In genomic region chr13:43546260-43546659, GRCh38 we compare ENCODE assay signal across 16 cellular contexts.
DNase-seq lines count a peak whose midpoint lies in the region; FAIRE-seq and TF ChIP-seq lines count a peak whose summit lies in the region.
"Had no signal": no experiment of that assay in that cellular context is flagged by ENCODE, and none has a peak within 500 bp of the region (broad histone marks: within the 10 kb centered on the region; RNA-seq: fewer than 3 reads in every experiment).

No MANE protein-coding gene starts in this region.

- H3K4me1 ChIP-seq in adrenal gland (replicated peaks in 1 of 2): peaks cover 0 to 4% of the 10 kb centered on the region in 2 donors
- H3K4me1 ChIP-seq in kidney (ENCODE audit: control insufficient read depth in 1 of 2, insufficient read depth in 1 of 2, low read depth in 1 of 2, low read length in 2 of 2): peaks cover 0 to 5% of the 10 kb centered on the region in 2 donors
- peaks cover 23% of the 10 kb centered on the region for H3K4me1 ChIP-seq in endodermal cell (ENCODE audit: control insufficient read depth, insufficient read depth, low read length)
- peaks cover 4% of the 10 kb centered on the region for H3K4me1 ChIP-seq in MM.1S (ENCODE audit: low read length)
- H3K4me1 ChIP-seq: prostate gland had no signal

- H3K9ac ChIP-seq in kidney (ENCODE audit: low read length in 2 of 2): no peak overlapping the region
- no peak overlapping the region for H3K9ac ChIP-seq in endodermal cell (ENCODE audit: extremely low read depth, low read length, poor library complexity, severe bottlenecking)
- H3K9ac ChIP-seq in MM.1S (ENCODE audit: low read length): no peak overlapping the region

- peak; percentile 17 for DNase-seq in Ammon's horn (ENCODE audit: low spot score)
- DNase-seq in G401 (ENCODE audit: low spot score): peak; percentile 6
- peak in 4 of 7 donors; percentile 11 to 27 (median 15) for DNase-seq in adrenal gland
- peak; percentile 81 for DNase-seq in kidney
- no peak for DNase-seq in activated T-helper 2 cell treated with anti-CD3 and anti-CD28 coated beads, Interferon-gamma antibody, Interleukin-2, Interleukin-4, amounts not matched to agents 10 μg/mL and 5 μg/mL and 100 μg/mL, durations not matched to agents 14 hours and 24 hours and 36 hours (ENCODE audit: low spot score)
- no peak for DNase-seq in posterior cingulate gyrus
- no peak for DNase-seq in endodermal cell
- DNase-seq in MM.1S: no peak
- DNase-seq: activated CD8-positive, alpha-beta memory T cell treated with anti-CD3 and anti-CD28 coated beads, Interleukin-2, amount 50 U/mL, for 48 hours; activated naive CD4-positive, alpha-beta T cell treated with anti-CD3 and anti-CD28 coated beads, Interleukin-2, amount 10 ng/mL, durations not matched to agents 7 days and 5 days; glutamatergic neuron; PC-9 had no signal

- no peaks in the 10 kb centered on the region for H3K9me2 ChIP-seq in MM.1S (replicated peaks; ENCODE audit: insufficient read depth, low read length)

- no peaks in the 10 kb centered on the region for H3K27me3 ChIP-seq in adrenal gland
- peaks cover 36% of the 10 kb centered on the region for H3K27me3 ChIP-seq in endodermal cell (ENCODE audit: control insufficient read depth, insufficient read depth, low read length, poor library complexity, severe bottlenecking)
- H3K27me3 ChIP-seq in MM.1S (replicated peaks; ENCODE audit: insufficient read depth, low read length): no peaks in the 10 kb centered on the region

- in situ Hi-C loops in G401 (cut with HindIII; ENCODE audit: low sequenced_read_pairs): no loop called here

- no peak overlapping the region for H2AFZ ChIP-seq in MM.1S (ENCODE audit: low read length)
- H2AFZ ChIP-seq: PC-9 had no signal

- no peaks in the 10 kb centered on the region for H4K20me1 ChIP-seq in MM.1S (ENCODE audit: insufficient read depth, low read length)

- no peak overlapping the region for H3K27ac Mint-ChIP-seq in activated T-helper 2 cell treated with anti-CD3 and anti-CD28 coated beads, Interferon-gamma antibody, Interleukin-2, Interleukin-4, amounts not matched to agents 10 μg/mL and 5 μg/mL and 100 μg/mL, durations not matched to agents 14 hours and 24 hours and 36 hours
- no peak overlapping the region for H3K27ac Mint-ChIP-seq in endodermal cell
- H3K27ac Mint-ChIP-seq: activated naive CD4-positive, alpha-beta T cell treated with anti-CD3 and anti-CD28 coated beads, Interleukin-2, amount 10 ng/mL, durations not matched to agents 7 days and 5 days; B cell had no signal

- 23 to 58% (median 53%) methylated on average over 3 of the region's 3 CpGs for WGBS in adrenal gland, 4 donors
- 54 to 71% methylated on average over 3 of the region's 3 CpGs for WGBS in endodermal cell (ENCODE audit: insufficient coverage in 1 of 2, insufficient read length in 1 of 2), 2 experiments

- no peaks in the 10 kb centered on the region for H3K9me3 Mint-ChIP-seq in activated T-helper 2 cell treated with anti-CD3 and anti-CD28 coated beads, Interferon-gamma antibody, Interleukin-2, Interleukin-4, amounts not matched to agents 10 μg/mL and 5 μg/mL and 100 μg/mL, durations not matched to agents 14 hours and 24 hours and 36 hours
- no peaks in the 10 kb centered on the region for H3K9me3 Mint-ChIP-seq in endodermal cell
- H3K9me3 Mint-ChIP-seq: activated naive CD4-positive, alpha-beta T cell treated with anti-CD3 and anti-CD28 coated beads, Interleukin-2, amount 10 ng/mL, durations not matched to agents 7 days and 5 days had no signal

- peaks cover 12% of the 10 kb centered on the region for H3K27me3 Mint-ChIP-seq in activated T-helper 2 cell treated with anti-CD3 and anti-CD28 coated beads, Interferon-gamma antibody, Interleukin-2, Interleukin-4, amounts not matched to agents 10 μg/mL and 5 μg/mL and 100 μg/mL, durations not matched to agents 14 hours and 24 hours and 36 hours (ENCODE audit: low read depth)
- peaks cover 15% of the 10 kb centered on the region for H3K27me3 Mint-ChIP-seq in endodermal cell (ENCODE audit: insufficient read depth)
- H3K27me3 Mint-ChIP-seq: activated naive CD4-positive, alpha-beta T cell treated with anti-CD3 and anti-CD28 coated beads, Interleukin-2, amount 10 ng/mL, durations not matched to agents 7 days and 5 days had no signal

- H3K9me3 ChIP-seq in adrenal gland (replicated peaks in 1 of 3) (no peaks in the 10 kb centered on the region), kidney (ENCODE audit: control insufficient read depth in 1 of 2, low read length in 2 of 2) (no peaks in the 10 kb centered on the region), endodermal cell (ENCODE audit: control insufficient read depth, low read length) (no peaks in the 10 kb centered on the region), MM.1S (replicated peaks; ENCODE audit: insufficient read depth, low read length) (no peaks in the 10 kb centered on the region)
- H3K9me3 ChIP-seq: prostate gland had no signal

- no peaks in the 10 kb centered on the region for H3F3A ChIP-seq in MM.1S (ENCODE audit: insufficient read depth, low read length)

- no peak for FAIRE-seq in kidney (lab: Jason Lieb, UNC)
- FAIRE-seq: bronchial epithelial cell, GM12892 had no signal

- TF ChIP-seq CTCF in adrenal gland (IDR thresholded peaks at IDR 0.05) (no peak), kidney (IDR thresholded peaks at IDR 0.05; ENCODE audit: borderline replicate concordance, extremely low read depth, insufficient read depth) (no peak), endodermal cell (conservative IDR thresholded peaks at IDR 0.05) (no peak), MM.1S (IDR thresholded peaks at IDR 0.05; ENCODE audit: low read length) (no peak)

- no peaks in the 10 kb centered on the region for H3K36me3 Mint-ChIP-seq in activated T-helper 2 cell treated with anti-CD3 and anti-CD28 coated beads, Interferon-gamma antibody, Interleukin-2, Interleukin-4, amounts not matched to agents 10 μg/mL and 5 μg/mL and 100 μg/mL, durations not matched to agents 14 hours and 24 hours and 36 hours (ENCODE audit: low read depth)
- no peaks in the 10 kb centered on the region for H3K36me3 Mint-ChIP-seq in endodermal cell (ENCODE audit: low read depth)
- H3K36me3 Mint-ChIP-seq: activated naive CD4-positive, alpha-beta T cell treated with anti-CD3 and anti-CD28 coated beads, Interleukin-2, amount 10 ng/mL, durations not matched to agents 7 days and 5 days had no signal

- H3K4me3 ChIP-seq in adrenal gland: no peak overlapping the region
- H3K4me3 ChIP-seq in kidney (ENCODE audit: low read length in 2 of 2): no peak overlapping the region
- H3K4me3 ChIP-seq in endodermal cell (ENCODE audit: low read length): no peak overlapping the region
- no peak overlapping the region for H3K4me3 ChIP-seq in MM.1S (ENCODE audit: low read length)
- H3K4me3 ChIP-seq: PC-9, prostate gland had no signal

- peaks cover 2% of the 10 kb centered on the region for H3K4me1 Mint-ChIP-seq in activated T-helper 2 cell treated with anti-CD3 and anti-CD28 coated beads, Interferon-gamma antibody, Interleukin-2, Interleukin-4, amounts not matched to agents 10 μg/mL and 5 μg/mL and 100 μg/mL, durations not matched to agents 14 hours and 24 hours and 36 hours (ENCODE audit: low read depth)
- peaks cover 4% of the 10 kb centered on the region for H3K4me1 Mint-ChIP-seq in endodermal cell
- H3K4me1 Mint-ChIP-seq: B cell had no signal

- intact Hi-C loops in adrenal gland (cut with DNase I) (no loop called here), kidney (cut with DNase I) (no loop called here), posterior cingulate gyrus (cut with DNase I) (no loop called here)
- intact Hi-C loops in activated T-helper 2 cell treated with anti-CD3 and anti-CD28 coated beads, Interferon-gamma antibody, Interleukin-2, Interleukin-4, amounts not matched to agents 10 μg/mL and 5 μg/mL and 100 μg/mL, durations not matched to agents 14 hours and 24 hours and 36 hours (cut with micrococcal nuclease): no loop called here

- TF ChIP-seq POLR2A in adrenal gland (IDR thresholded peaks at IDR 0.05): no peak

- H3K4me2 ChIP-seq in MM.1S (ENCODE audit: low read depth, low read length): no peak overlapping the region
- H3K4me2 ChIP-seq: PC-9 had no signal

- H3K36me3 ChIP-seq in adrenal gland (replicated peaks in 1 of 2) (no peaks in the 10 kb centered on the region), kidney (ENCODE audit: control insufficient read depth in 1 of 2, insufficient read depth in 2 of 2, low read length in 2 of 2) (no peaks in the 10 kb centered on the region), endodermal cell (ENCODE audit: control insufficient read depth, insufficient read depth, low read length) (no peaks in the 10 kb centered on the region), MM.1S (replicated peaks; ENCODE audit: insufficient read depth, low read length) (no peaks in the 10 kb centered on the region)
- H3K36me3 ChIP-seq: prostate gland had no signal

- H3K27ac ChIP-seq in adrenal gland (no peak overlapping the region), kidney (ENCODE audit: low read depth in 2 of 2, low read length in 2 of 2) (no peak overlapping the region), endodermal cell (ENCODE audit: low read depth, low read length) (no peak overlapping the region), MM.1S (ENCODE audit: low read length) (no peak overlapping the region)
- H3K27ac ChIP-seq: PC-9 had no signal

- H3K79me2 ChIP-seq in MM.1S (ENCODE audit: low read length): no peaks in the 10 kb centered on the region

- no peak overlapping the region for H3K4me3 Mint-ChIP-seq in activated T-helper 2 cell treated with anti-CD3 and anti-CD28 coated beads, Interferon-gamma antibody, Interleukin-2, Interleukin-4, amounts not matched to agents 10 μg/mL and 5 μg/mL and 100 μg/mL, durations not matched to agents 14 hours and 24 hours and 36 hours (ENCODE audit: low read depth)
- no peak overlapping the region for H3K4me3 Mint-ChIP-seq in endodermal cell
- H3K4me3 Mint-ChIP-seq: activated naive CD4-positive, alpha-beta T cell treated with anti-CD3 and anti-CD28 coated beads, Interleukin-2, amount 10 ng/mL, durations not matched to agents 7 days and 5 days; B cell had no signal

Comparison
In these comparisons a context has a peak if more than half of its experiments do, and no peak if none do; other contexts are left out.
1. DNase-seq: peak in Ammon's horn (single experiment), G401 (single experiment), adrenal gland (4 of 7) and kidney (single experiment); none in activated T-helper 2 cell treated with anti-CD3 and anti-CD28 coated beads, Interferon-gamma antibody, Interleukin-2, Interleukin-4, amounts not matched to agents 10 μg/mL and 5 μg/mL and 100 μg/mL, durations not matched to agents 14 hours and 24 hours and 36 hours (single experiment), posterior cingulate gyrus (0 of 10), endodermal cell (single experiment) and MM.1S (single experiment).